8 cellular contexts compared by ENCODE assay signal in genomic region chr19:41265376-41266153, GRCh38. TPM values are rescaled to one million over a fixed set of nuclear protein-coding genes. Genes with fewer than 3 reads are reported as not detected.
A peak's percentile ranks its signal among the peaks of the same experiment; 100 is the strongest.
DNase-seq lines count a peak whose midpoint lies in the region; ATAC-seq and TF ChIP-seq lines count a peak whose summit lies in the region.

No MANE protein-coding gene starts in this region.

- H3K9me2 ChIP-seq in MM.1S (replicated peaks; ENCODE audit: insufficient read depth, low read length), result no peaks in the 10 kb centered on the region

- peaks cover 14% of the 10 kb centered on the region for H3K27me3 ChIP-seq in MM.1S (replicated peaks; ENCODE audit: insufficient read depth, low read length)

- no peak overlapping the region; the same call in 1 of the 2 replicates for H2AFZ ChIP-seq in MM.1S (ENCODE audit: low read length)

- peak overlapping the region; percentile 78 for H3K4me2 ChIP-seq in MM.1S (ENCODE audit: low read depth, low read length)

- intact Hi-C loops in left colon (cut with DNase I, micrococcal nuclease), result no loop called here

- DNase-seq in ELF-1 (ENCODE audit: low read depth, low spot score), result peak; percentile 51
- DNase-seq in MM.1S, result peak; percentile 10
- DNase-seq in astrocyte of the hippocampus (ENCODE audit: low read depth, low spot score), result peak; percentile 55
- DNase-seq in left colon, result peak; percentile 18 to 34
- DNase-seq in substantia nigra (lab: John Stamatoyannopoulos, UW), result peak in 2 of 49 donors; percentile 6 to 12
- DNase-seq in NOMO-1 (lab: John Stamatoyannopoulos, UW; ENCODE audit: unreplicated experiment in 2 of 2), result no peak

- ATAC-seq in left colon (no peak), GM21786 (IDR thresholded peaks at IDR 0.05; ENCODE audit: unreplicated experiment) (no peak), GM18868 (IDR thresholded peaks at IDR 0.05; ENCODE audit: unreplicated experiment) (no peak)

- H3F3A ChIP-seq in MM.1S (ENCODE audit: insufficient read depth, low read length), result peaks cover 15% of the 10 kb centered on the region; the same call in 1 of the 2 replicates

- peaks cover 8% of the 10 kb centered on the region; the same call in 1 of the 2 replicates for H3K36me3 ChIP-seq in MM.1S (replicated peaks; ENCODE audit: insufficient read depth, low read length)

- no peaks in the 10 kb centered on the region for H3K9me3 ChIP-seq in MM.1S (replicated peaks; ENCODE audit: insufficient read depth, low read length)

- H3K4me3 ChIP-seq in MM.1S (ENCODE audit: low read length), result peak overlapping the region; percentile 93

- H3K4me1 ChIP-seq in MM.1S (ENCODE audit: low read length), result peaks cover 10% of the 10 kb centered on the region; the same call in 1 of the 2 replicates

- H4K20me1 ChIP-seq in MM.1S (ENCODE audit: insufficient read depth, low read length), result 0 out of 2 replicates have a peak, but pooled peaks cover 2% of the 10 kb centered on the region

- TF ChIP-seq CTCF in MM.1S (IDR thresholded peaks at IDR 0.05; ENCODE audit: low read length), result no peak

- peak overlapping the region; percentile 100 for H3K9ac ChIP-seq in MM.1S (ENCODE audit: low read length)

- H3K27ac ChIP-seq in MM.1S (ENCODE audit: low read length) (peak overlapping the region; percentile 97), substantia nigra (ENCODE audit: low read depth, low read length, poor library complexity, severe bottlenecking) (peak overlapping the region; percentile 96)

- H3K79me2 ChIP-seq in MM.1S (ENCODE audit: low read length), result peaks cover 57% of the 10 kb centered on the region

RNA-seq across cellular contexts. Expression of gene HNRNPUL1, which starts 1.4 kb away (rescaled TPM):
- 100 to 1,000 TPM; 162 to 172 TPM for total RNA-seq in left colon

RNA-seq across cellular contexts. Expression of gene CCDC97, which starts 44.4 kb away (rescaled TPM):
- total RNA-seq in left colon, result 10 to 100 TPM; 24.1 to 26.3 TPM

RNA-seq across cellular contexts. Expression of gene AXL, which starts 46.5 kb away (rescaled TPM):
- 10 to 100 TPM in 1 of 2 donors, 1 to 10 TPM in 1; 6.3 to 27.4 TPM for total RNA-seq in left colon

Comparison
In these comparisons a context has a peak if more than half of its experiments do, and no peak if none do; other contexts are left out.
1. DNase-seq: peak in ELF-1 (single experiment), MM.1S (single experiment), astrocyte of the hippocampus (single experiment) and left colon (2 of 2); none in NOMO-1 (0 of 2).